ENCODE assay signal across 10 cellular contexts in the genomic region with DNA sequence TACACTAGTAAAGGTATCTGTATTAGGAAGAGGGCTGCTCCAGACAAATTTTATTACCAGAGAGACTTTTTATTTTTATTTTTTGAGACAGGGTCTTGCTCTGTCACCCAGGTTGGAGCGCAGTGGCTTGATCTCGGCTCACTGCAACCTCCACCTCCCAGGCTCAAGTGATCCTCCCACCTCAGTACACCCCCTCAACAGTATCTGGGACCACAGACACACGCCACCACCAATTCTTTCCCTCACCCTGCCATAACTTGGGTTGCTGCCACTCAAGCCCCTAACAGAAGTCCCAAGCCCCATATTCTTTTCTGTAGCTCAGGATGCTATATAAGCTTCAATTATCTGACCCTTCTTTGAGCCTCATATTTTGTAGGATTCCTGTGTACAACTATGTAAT. TPM values are rescaled to one million over a fixed set of nuclear protein-coding genes. Genes with fewer than 3 reads are reported as not detected.
DNase-seq lines count a peak whose midpoint lies in the region; ATAC-seq and TF ChIP-seq lines count a peak whose summit lies in the region.
"Had no signal": no experiment of that assay in that cellular context is flagged by ENCODE, and none has a peak within 500 bp of the region (broad histone marks: within the 10 kb centered on the region; RNA-seq: fewer than 3 reads in every experiment).

No MANE protein-coding gene starts in this region.

- H3K27me3 ChIP-seq in lower lobe of right lung (ENCODE audit: low read depth) (no peaks in the 10 kb centered on the region), thymus (ENCODE audit: control insufficient read depth, insufficient read depth) (no peaks in the 10 kb centered on the region)

- H3K9me3 ChIP-seq in lower lobe of right lung (no peaks in the 10 kb centered on the region), thymus (ENCODE audit: control insufficient read depth) (no peaks in the 10 kb centered on the region)

- H3K4me3 ChIP-seq in lower lobe of right lung (no peak overlapping the region), thymus (ENCODE audit: low read length) (peak overlapping the region; percentile 75)

- H3K4me3 Mint-ChIP-seq in activated T-cell treated with anti-CD3 and anti-CD28 coated beads, Interleukin-2, amount 50 U/mL, for 72 hours, result peak overlapping the region; percentile 95 to 96
- H3K4me3 Mint-ChIP-seq in activated naive CD8-positive, alpha-beta T cell treated with anti-CD3 and anti-CD28 coated beads, Interleukin-2, amount 10 ng/mL, durations not matched to agents 7 days and 5 days, result peak overlapping the region; percentile 72
- H3K4me3 Mint-ChIP-seq: B cell; dendritic cell treated with granulocyte-macrophage colony-stimulating factor and Interleukin-4, amounts not matched to agents 40 ng/mL and 50 ng/mL, for 4 days had no signal

- TF ChIP-seq CTCF in lower lobe of right lung (IDR thresholded peaks at IDR 0.05), result no peak

- no peaks in the 10 kb centered on the region for H3K27me3 Mint-ChIP-seq in activated T-cell treated with anti-CD3 and anti-CD28 coated beads, Interleukin-2, amount 50 U/mL, for 72 hours (ENCODE audit: low read depth)
- no peaks in the 10 kb centered on the region for H3K27me3 Mint-ChIP-seq in activated naive CD8-positive, alpha-beta T cell treated with anti-CD3 and anti-CD28 coated beads, Interleukin-2, amount 10 ng/mL, durations not matched to agents 7 days and 5 days
- H3K27me3 Mint-ChIP-seq: B cell; dendritic cell treated with granulocyte-macrophage colony-stimulating factor and Interleukin-4, amounts not matched to agents 40 ng/mL and 50 ng/mL, for 4 days had no signal

- H3K4me1 Mint-ChIP-seq in activated T-cell treated with anti-CD3 and anti-CD28 coated beads, Interleukin-2, amount 50 U/mL, for 72 hours (ENCODE audit: low read depth), result peaks cover 80% of the 10 kb centered on the region
- peaks cover 79% of the 10 kb centered on the region for H3K4me1 Mint-ChIP-seq in activated naive CD8-positive, alpha-beta T cell treated with anti-CD3 and anti-CD28 coated beads, Interleukin-2, amount 10 ng/mL, durations not matched to agents 7 days and 5 days

- intact Hi-C loops in lower lobe of right lung (cut with DNase I), result loop anchor here (10.0 kb wide), 1 partner anchor 51 kb away; no protein-coding TSS in a partner anchor

- H3K36me3 ChIP-seq in lower lobe of right lung (peaks cover 43% of the 10 kb centered on the region), thymus (ENCODE audit: control insufficient read depth, insufficient read depth) (peaks cover 48% of the 10 kb centered on the region)

- peak overlapping the region; percentile 97 for H3K27ac Mint-ChIP-seq in activated T-cell treated with anti-CD3 and anti-CD28 coated beads, Interleukin-2, amount 50 U/mL, for 72 hours
- peak overlapping the region; percentile 80 for H3K27ac Mint-ChIP-seq in activated naive CD8-positive, alpha-beta T cell treated with anti-CD3 and anti-CD28 coated beads, Interleukin-2, amount 10 ng/mL, durations not matched to agents 7 days and 5 days
- H3K27ac Mint-ChIP-seq: B cell; dendritic cell treated with granulocyte-macrophage colony-stimulating factor and Interleukin-4, amounts not matched to agents 40 ng/mL and 50 ng/mL, for 4 days had no signal

- ATAC-seq in activated T-cell treated with anti-CD3 and anti-CD28 coated beads, Interleukin-2, amount 50 U/mL, for 72 hours (replicated peaks in 1 of 2), result no peak
- no peak for ATAC-seq in activated naive CD8-positive, alpha-beta T cell treated with anti-CD3 and anti-CD28 coated beads, Interleukin-2, amount 10 ng/mL, durations not matched to agents 7 days and 5 days (ENCODE audit: low read depth)
- no peak for ATAC-seq in lower lobe of right lung

- POLR2A ChIA-PET in activated naive CD8-positive, alpha-beta T cell treated with anti-CD3 and anti-CD28 coated beads, Interleukin-2, amount 10 ng/mL, durations not matched to agents 7 days and 5 days (lab: Charles Lee), result no interaction called here

- DNase-seq in activated T-cell treated with anti-CD3 and anti-CD28 coated beads, Interleukin-2, amount 50 U/mL, for 72 hours, result no peak
- DNase-seq in activated T-cell treated with anti-CD3 and anti-CD28 coated beads for 4 hours, result no peak
- DNase-seq in activated naive CD8-positive, alpha-beta T cell treated with anti-CD3 and anti-CD28 coated beads, Interleukin-2, amount 10 ng/mL, durations not matched to agents 7 days and 5 days, result no peak
- no peak for DNase-seq in lower lobe of right lung
- DNase-seq in midbrain (lab: John Stamatoyannopoulos, UW), result no peak
- DNase-seq in T-helper 9 cell, result no peak
- DNase-seq in NCI-H2029 treated with DMSO at 0.1 percent for 48 hours (lab: John Stamatoyannopoulos, UW), result no peak

- peaks cover 97% of the 10 kb centered on the region for H3K4me1 ChIP-seq in lower lobe of right lung
- peaks cover 61% of the 10 kb centered on the region for H3K4me1 ChIP-seq in thymus (ENCODE audit: control insufficient read depth, insufficient read depth, low read length)

- 23% methylated on average over 3 of the region's 3 CpGs for whole genome bisulfite sequencing in thymus

- H3K27ac ChIP-seq in lower lobe of right lung (peak overlapping the region; percentile 100), thymus (ENCODE audit: low read depth) (no peak overlapping the region)

- peaks cover 0 to 2% of the 10 kb centered on the region in 2 donors for H3K9me3 Mint-ChIP-seq in activated T-cell treated with anti-CD3 and anti-CD28 coated beads, Interleukin-2, amount 50 U/mL, for 72 hours
- H3K9me3 Mint-ChIP-seq in activated naive CD8-positive, alpha-beta T cell treated with anti-CD3 and anti-CD28 coated beads, Interleukin-2, amount 10 ng/mL, durations not matched to agents 7 days and 5 days, result no peaks in the 10 kb centered on the region
- H3K9me3 Mint-ChIP-seq: dendritic cell treated with granulocyte-macrophage colony-stimulating factor and Interleukin-4, amounts not matched to agents 40 ng/mL and 50 ng/mL, for 4 days had no signal

- H3K36me3 Mint-ChIP-seq in activated T-cell treated with anti-CD3 and anti-CD28 coated beads, Interleukin-2, amount 50 U/mL, for 72 hours (ENCODE audit: insufficient read depth in 2 of 2), result peaks cover 37 to 74% of the 10 kb centered on the region in 2 donors
- H3K36me3 Mint-ChIP-seq in activated naive CD8-positive, alpha-beta T cell treated with anti-CD3 and anti-CD28 coated beads, Interleukin-2, amount 10 ng/mL, durations not matched to agents 7 days and 5 days, result peaks cover 72% of the 10 kb centered on the region

RNA-seq across cellular contexts. Expression of a gene that starts 6.9 kb away (rescaled TPM):
- total RNA-seq in activated T-cell treated with anti-CD3 and anti-CD28 coated beads, Interleukin-2, amount 50 U/mL, for 72 hours, result 100 to 1,000 TPM; 120 to 152 TPM
- total RNA-seq in activated naive CD8-positive, alpha-beta T cell treated with anti-CD3 and anti-CD28 coated beads, Interleukin-2, amount 10 ng/mL, durations not matched to agents 7 days and 5 days, result 10 to 100 TPM; 61.7 to 64.5 TPM
- 126 TPM for total RNA-seq in lower lobe of right lung
- 58.3 TPM for polyA plus RNA-seq in thymus

RNA-seq across cellular contexts. Expression of a gene that starts 23.3 kb away (rescaled TPM):
- total RNA-seq in activated T-cell treated with anti-CD3 and anti-CD28 coated beads, Interleukin-2, amount 50 U/mL, for 72 hours, result 100 to 1,000 TPM; 114 to 132 TPM
- 100 to 1,000 TPM; 111 to 114 TPM for total RNA-seq in activated naive CD8-positive, alpha-beta T cell treated with anti-CD3 and anti-CD28 coated beads, Interleukin-2, amount 10 ng/mL, durations not matched to agents 7 days and 5 days
- 1.9 TPM for total RNA-seq in lower lobe of right lung
- 8.2 TPM for polyA plus RNA-seq in thymus

Comparison
In these comparisons a context has a peak if more than half of its experiments do, and no peak if none do; other contexts are left out.
1. RNA of a gene that starts 23.3 kb away (total RNA-seq): 114 to 132 TPM in activated T-cell treated with anti-CD3 and anti-CD28 coated beads, Interleukin-2, amount 50 U/mL, for 72 hours and 111 to 114 TPM in activated naive CD8-positive, alpha-beta T cell treated with anti-CD3 and anti-CD28 coated beads, Interleukin-2, amount 10 ng/mL, durations not matched to agents 7 days and 5 days; 1.9 TPM in lower lobe of right lung (single experiment); every median in the first group is over 10 times any median in the second.